2 cellular contexts compared by ENCODE assay signal in the genomic region with DNA sequence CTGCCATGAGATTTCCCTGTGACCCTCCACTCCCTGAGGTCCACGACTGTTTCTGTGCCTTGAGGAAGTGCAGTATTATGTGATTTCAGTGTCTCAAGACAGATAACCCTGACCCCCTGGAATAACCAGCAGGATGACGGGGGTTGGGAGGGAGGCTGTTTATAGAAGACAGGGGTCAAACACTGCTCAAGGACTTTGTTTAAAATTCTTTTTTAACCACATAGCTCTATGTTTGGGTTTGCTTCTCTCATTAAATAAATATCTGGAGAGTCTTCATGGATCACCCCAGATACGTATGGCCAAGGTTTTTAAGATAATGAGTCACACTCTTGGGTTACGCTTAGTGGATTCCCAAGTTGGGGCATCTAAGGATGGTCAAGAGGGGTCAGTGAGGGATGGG.
TF ChIP-seq lines count a peak whose summit lies in the region.

No MANE protein-coding gene starts in this region.

TF ChIP-seq in liver, 16 proteins besides CTCF, POLR2A, EP300 and RAD21:
- peak; percentile 90 for TF ChIP-seq NR2F2 (IDR thresholded peaks at IDR 0.05)
- no peak for TF ChIP-seq GABPA (IDR thresholded peaks at IDR 0.05 in 1 of 2, conservative IDR thresholded peaks at IDR 0.05 in 1 of 2)
- no peak for TF ChIP-seq SP1 (IDR thresholded peaks at IDR 0.05)
- TF ChIP-seq FOXA1 (IDR thresholded peaks at IDR 0.05): no peak
- no peak for TF ChIP-seq JUND (IDR thresholded peaks at IDR 0.05)
- no peak for TF ChIP-seq HNF4G (IDR thresholded peaks at IDR 0.05)
- TF ChIP-seq, protein P1, sequence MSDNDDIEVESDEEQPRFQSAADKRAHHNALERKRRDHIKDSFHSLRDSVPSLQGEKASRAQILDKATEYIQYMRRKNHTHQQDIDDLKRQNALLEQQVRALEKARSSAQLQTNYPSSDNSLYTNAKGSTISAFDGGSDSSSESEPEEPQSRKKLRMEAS (IDR thresholded peaks at IDR 0.05): no peak
- TF ChIP-seq TAF1 (conservative IDR thresholded peaks at IDR 0.05): no peak
- TF ChIP-seq, protein P2, sequence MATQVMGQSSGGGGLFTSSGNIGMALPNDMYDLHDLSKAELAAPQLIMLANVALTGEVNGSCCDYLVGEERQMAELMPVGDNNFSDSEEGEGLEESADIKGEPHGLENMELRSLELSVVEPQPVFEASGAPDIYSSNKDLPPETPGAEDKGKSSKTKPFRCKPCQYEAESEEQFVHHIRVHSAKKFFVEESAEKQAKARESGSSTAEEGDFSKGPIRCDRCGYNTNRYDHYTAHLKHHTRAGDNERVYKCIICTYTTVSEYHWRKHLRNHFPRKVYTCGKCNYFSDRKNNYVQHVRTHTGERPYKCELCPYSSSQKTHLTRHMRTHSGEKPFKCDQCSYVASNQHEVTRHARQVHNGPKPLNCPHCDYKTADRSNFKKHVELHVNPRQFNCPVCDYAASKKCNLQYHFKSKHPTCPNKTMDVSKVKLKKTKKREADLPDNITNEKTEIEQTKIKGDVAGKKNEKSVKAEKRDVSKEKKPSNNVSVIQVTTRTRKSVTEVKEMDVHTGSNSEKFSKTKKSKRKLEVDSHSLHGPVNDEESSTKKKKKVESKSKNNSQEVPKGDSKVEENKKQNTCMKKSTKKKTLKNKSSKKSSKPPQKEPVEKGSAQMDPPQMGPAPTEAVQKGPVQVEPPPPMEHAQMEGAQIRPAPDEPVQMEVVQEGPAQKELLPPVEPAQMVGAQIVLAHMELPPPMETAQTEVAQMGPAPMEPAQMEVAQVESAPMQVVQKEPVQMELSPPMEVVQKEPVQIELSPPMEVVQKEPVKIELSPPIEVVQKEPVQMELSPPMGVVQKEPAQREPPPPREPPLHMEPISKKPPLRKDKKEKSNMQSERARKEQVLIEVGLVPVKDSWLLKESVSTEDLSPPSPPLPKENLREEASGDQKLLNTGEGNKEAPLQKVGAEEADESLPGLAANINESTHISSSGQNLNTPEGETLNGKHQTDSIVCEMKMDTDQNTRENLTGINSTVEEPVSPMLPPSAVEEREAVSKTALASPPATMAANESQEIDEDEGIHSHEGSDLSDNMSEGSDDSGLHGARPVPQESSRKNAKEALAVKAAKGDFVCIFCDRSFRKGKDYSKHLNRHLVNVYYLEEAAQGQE (IDR thresholded peaks at IDR 0.05): no peak
- TF ChIP-seq EGR1 (IDR thresholded peaks at IDR 0.05; ENCODE audit: low read depth in 2 of 2): no peak
- TF ChIP-seq FOXA2 (IDR thresholded peaks at IDR 0.05): no peak
- TF ChIP-seq YY1 (IDR thresholded peaks at IDR 0.05): no peak
- TF ChIP-seq HNF4A (conservative IDR thresholded peaks at IDR 0.05): no peak
- peak; percentile 25 to 26 for TF ChIP-seq RXRA (IDR thresholded peaks at IDR 0.05)
- TF ChIP-seq, protein P3, sequence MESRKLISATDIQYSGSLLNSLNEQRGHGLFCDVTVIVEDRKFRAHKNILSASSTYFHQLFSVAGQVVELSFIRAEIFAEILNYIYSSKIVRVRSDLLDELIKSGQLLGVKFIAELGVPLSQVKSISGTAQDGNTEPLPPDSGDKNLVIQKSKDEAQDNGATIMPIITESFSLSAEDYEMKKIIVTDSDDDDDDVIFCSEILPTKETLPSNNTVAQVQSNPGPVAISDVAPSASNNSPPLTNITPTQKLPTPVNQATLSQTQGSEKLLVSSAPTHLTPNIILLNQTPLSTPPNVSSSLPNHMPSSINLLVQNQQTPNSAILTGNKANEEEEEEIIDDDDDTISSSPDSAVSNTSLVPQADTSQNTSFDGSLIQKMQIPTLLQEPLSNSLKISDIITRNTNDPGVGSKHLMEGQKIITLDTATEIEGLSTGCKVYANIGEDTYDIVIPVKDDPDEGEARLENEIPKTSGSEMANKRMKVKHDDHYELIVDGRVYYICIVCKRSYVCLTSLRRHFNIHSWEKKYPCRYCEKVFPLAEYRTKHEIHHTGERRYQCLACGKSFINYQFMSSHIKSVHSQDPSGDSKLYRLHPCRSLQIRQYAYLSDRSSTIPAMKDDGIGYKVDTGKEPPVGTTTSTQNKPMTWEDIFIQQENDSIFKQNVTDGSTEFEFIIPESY (IDR thresholded peaks at IDR 0.05): no peak
TF ChIP-seq in liver: peak in this region for 2.

TF ChIP-seq in HepG2, 621 proteins besides CTCF, POLR2A, EP300 and RAD21:
- TF ChIP-seq FOXP1 (IDR thresholded peaks at IDR 0.05) (no peak), FOXP1 (CRISPR knock-in tag; IDR thresholded peaks at IDR 0.05) (no peak), ZNF777 (CRISPR knock-in tag; IDR thresholded peaks at IDR 0.05) (no peak), ZNF136 (CRISPR knock-in tag; IDR thresholded peaks at IDR 0.05; ENCODE audit: low read depth) (no peak), ELF4 (CRISPR knock-in tag; IDR thresholded peaks at IDR 0.05; ENCODE audit: borderline replicate concordance) (no peak), KAT8 (CRISPR knock-in tag; IDR thresholded peaks at IDR 0.05) (no peak), MAF1 (CRISPR knock-in tag; IDR thresholded peaks at IDR 0.05; ENCODE audit: borderline replicate concordance) (no peak), FIP1L1 (IDR thresholded peaks at IDR 0.05; ENCODE audit: borderline replicate concordance, insufficient read depth, low read depth, low read length) (no peak), SMARCE1 (IDR thresholded peaks at IDR 0.05; ENCODE audit: borderline replicate concordance) (no peak)
- TF ChIP-seq, protein P4, sequence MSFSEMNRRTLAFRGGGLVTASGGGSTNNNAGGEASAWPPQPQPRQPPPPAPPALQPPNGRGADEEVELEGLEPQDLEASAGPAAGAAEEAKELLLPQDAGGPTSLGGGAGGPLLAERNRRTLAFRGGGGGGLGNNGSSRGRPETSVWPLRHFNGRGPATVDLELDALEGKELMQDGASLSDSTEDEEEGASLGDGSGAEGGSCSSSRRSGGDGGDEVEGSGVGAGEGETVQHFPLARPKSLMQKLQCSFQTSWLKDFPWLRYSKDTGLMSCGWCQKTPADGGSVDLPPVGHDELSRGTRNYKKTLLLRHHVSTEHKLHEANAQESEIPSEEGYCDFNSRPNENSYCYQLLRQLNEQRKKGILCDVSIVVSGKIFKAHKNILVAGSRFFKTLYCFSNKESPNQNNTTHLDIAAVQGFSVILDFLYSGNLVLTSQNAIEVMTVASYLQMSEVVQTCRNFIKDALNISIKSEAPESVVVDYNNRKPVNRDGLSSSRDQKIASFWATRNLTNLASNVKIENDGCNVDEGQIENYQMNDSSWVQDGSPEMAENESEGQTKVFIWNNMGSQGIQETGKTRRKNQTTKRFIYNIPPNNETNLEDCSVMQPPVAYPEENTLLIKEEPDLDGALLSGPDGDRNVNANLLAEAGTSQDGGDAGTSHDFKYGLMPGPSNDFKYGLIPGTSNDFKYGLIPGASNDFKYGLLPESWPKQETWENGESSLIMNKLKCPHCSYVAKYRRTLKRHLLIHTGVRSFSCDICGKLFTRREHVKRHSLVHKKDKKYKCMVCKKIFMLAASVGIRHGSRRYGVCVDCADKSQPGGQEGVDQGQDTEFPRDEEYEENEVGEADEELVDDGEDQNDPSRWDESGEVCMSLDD (CRISPR knock-in tag; IDR thresholded peaks at IDR 0.05; ENCODE audit: borderline replicate concordance): no peak
- TF ChIP-seq, protein P1 (IDR thresholded peaks at IDR 0.05): no peak
- TF ChIP-seq, protein P5, sequence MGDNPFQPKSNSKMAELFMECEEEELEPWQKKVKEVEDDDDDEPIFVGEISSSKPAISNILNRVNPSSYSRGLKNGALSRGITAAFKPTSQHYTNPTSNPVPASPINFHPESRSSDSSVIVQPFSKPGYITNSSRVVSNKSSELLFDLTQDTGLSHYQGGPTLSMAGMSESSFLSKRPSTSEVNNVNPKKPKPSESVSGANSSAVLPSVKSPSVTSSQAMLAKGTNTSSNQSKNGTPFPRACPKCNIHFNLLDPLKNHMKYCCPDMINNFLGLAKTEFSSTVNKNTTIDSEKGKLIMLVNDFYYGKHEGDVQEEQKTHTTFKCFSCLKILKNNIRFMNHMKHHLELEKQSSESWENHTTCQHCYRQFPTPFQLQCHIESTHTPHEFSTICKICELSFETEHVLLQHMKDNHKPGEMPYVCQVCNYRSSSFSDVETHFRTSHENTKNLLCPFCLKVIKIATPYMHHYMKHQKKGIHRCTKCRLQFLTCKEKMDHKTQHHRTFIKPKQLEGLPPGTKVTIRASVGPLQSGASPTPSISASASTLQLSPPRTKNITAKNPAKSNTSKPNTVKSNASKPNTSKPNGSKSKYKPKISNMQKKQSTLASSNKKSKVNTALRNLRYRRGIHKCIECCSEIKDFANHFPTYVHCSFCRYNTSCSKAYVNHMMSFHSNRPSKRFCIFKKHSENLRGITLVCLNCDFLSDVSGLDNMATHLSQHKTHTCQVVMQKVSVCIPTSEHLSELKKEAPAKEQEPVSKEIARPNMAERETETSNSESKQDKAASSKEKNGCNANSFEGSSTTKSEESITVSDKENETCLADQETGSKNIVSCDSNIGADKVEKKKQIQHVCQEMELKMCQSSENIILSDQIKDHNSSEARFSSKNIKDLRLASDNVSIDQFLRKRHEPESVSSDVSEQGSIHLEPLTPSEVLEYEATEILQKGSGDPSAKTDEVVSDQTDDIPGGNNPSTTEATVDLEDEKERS (CRISPR knock-in tag; IDR thresholded peaks at IDR 0.05): no peak
